12 cellular contexts compared by ENCODE assay signal in genomic region chrX:38282044-38282443, GRCh38. TPM values are rescaled to one million over a fixed set of nuclear protein-coding genes. Genes with fewer than 3 reads are reported as not detected.
DNase-seq lines count a peak whose midpoint lies in the region; ATAC-seq and TF ChIP-seq lines count a peak whose summit lies in the region.
"Had no signal": no experiment of that assay in that cellular context is flagged by ENCODE, and none has a peak within 500 bp of the region (broad histone marks: within the 10 kb centered on the region; RNA-seq: fewer than 3 reads in every experiment).

No MANE protein-coding gene starts in this region.

- CTCF ChIA-PET in PC-3 (lab: Charles Lee) = interaction anchor here (0.6 to 1.5 kb wide), 5 partner anchors 11 to 90 kb away, joined by 3 to 15 read pairs (median 7); partner anchors contain the start of gene RPGR

- no peak for TF ChIP-seq POLR2A in esophagus muscularis mucosa (IDR thresholded peaks at IDR 0.05; ENCODE audit: low read depth)

- H3K27ac ChIP-seq in PC-3 (ENCODE audit: low read length) = no peak overlapping the region
- H3K27ac ChIP-seq in esophagus muscularis mucosa (replicated peaks in 1 of 4) = no peak overlapping the region

- WGBS in esophagus muscularis mucosa = 72% methylated on average over 1 of the region's 1 CpG

- H3K4me1 ChIP-seq in PC-3 (ENCODE audit: insufficient read depth, low read length) (peaks cover 25% of the 10 kb centered on the region), esophagus muscularis mucosa (no peaks in the 10 kb centered on the region)

- H2AFZ ChIP-seq in PC-3 (ENCODE audit: low read length) = no peak overlapping the region

- no peaks in the 10 kb centered on the region for H3K9me2 ChIP-seq in PC-3 (replicated peaks; ENCODE audit: low read length)

- H3K4me2 ChIP-seq in PC-3 (ENCODE audit: low read length) = no peak overlapping the region

- H3K9me3 ChIP-seq in PC-3 (ENCODE audit: low read length) (no peaks in the 10 kb centered on the region), esophagus muscularis mucosa (no peaks in the 10 kb centered on the region)

- H3K79me2 ChIP-seq in PC-3 (ENCODE audit: low read length) = no peaks in the 10 kb centered on the region

- no peak overlapping the region for H3K9ac ChIP-seq in PC-3 (ENCODE audit: low read length)

- no peaks in the 10 kb centered on the region for H3K27me3 ChIP-seq in PC-3 (ENCODE audit: low read length)
- H3K27me3 ChIP-seq in esophagus muscularis mucosa = no peaks in the 10 kb centered on the region

- DNase-seq in ELR (ENCODE audit: low read depth) (peak; percentile 29), PC-3 (peak; percentile 7), esophagus muscularis mucosa (ENCODE audit: extremely low spot score) (no peak), myocyte (ENCODE audit: low read depth) (peak; percentile 39), RPMI8226 (no peak), kidney glomerular epithelial cell (lab: John Stamatoyannopoulos, UW) (no peak)
- DNase-seq in activated naive CD4-positive, alpha-beta T cell treated with anti-CD3 and anti-CD28 coated beads, Interleukin-2, amount 50 U/mL, for 16 hours = no peak
- DNase-seq: activated T-cell treated with anti-CD3 and anti-CD28 coated beads, Interleukin-2, amount 50 U/mL, for 4 hours; naive B cell; NCI-H1092 treated with DMSO at 0.1 percent for 48 hours; stimulated activated naive CD4-positive, alpha-beta T cell had no signal

- ATAC-seq in PC-3 = no peak; the same call in 1 of the 2 replicates
- ATAC-seq in GM21786 (IDR thresholded peaks at IDR 0.05; ENCODE audit: unreplicated experiment) = no peak
- ATAC-seq: activated T-cell treated with anti-CD3 and anti-CD28 coated beads, Interleukin-2, amount 50 U/mL, for 4 hours had no signal

- no TSS peak for BruUV-seq in PC-3 (replicated peaks; lab: Mats Ljungman, UMichigan)

- no peaks in the 10 kb centered on the region for H4K20me1 ChIP-seq in PC-3 (ENCODE audit: low read length)

- POLR2A ChIA-PET in PC-3 (lab: Charles Lee; ENCODE audit: unreplicated experiment) = interaction anchor here (0.7 kb wide), 1 partner anchor 66 kb away, joined by 7 read pairs; no protein-coding TSS in a partner anchor

- no peak for TF ChIP-seq EP300 in esophagus muscularis mucosa (IDR thresholded peaks at IDR 0.05)

- H3K36me3 ChIP-seq in PC-3 (ENCODE audit: low read depth, low read length) = no peaks in the 10 kb centered on the region
- peaks cover 0 to 4% (median 0%) of the 10 kb centered on the region in 4 donors for H3K36me3 ChIP-seq in esophagus muscularis mucosa

- intact Hi-C loops in PC-3 (cut with micrococcal nuclease) (no loop called here), esophagus muscularis mucosa (cut with DNase I) (no loop called here)

- H3F3A ChIP-seq in PC-3 (ENCODE audit: low read length, unreplicated experiment) = no peaks in the 10 kb centered on the region

- peak; percentile 45 for TF ChIP-seq CTCF in PC-3 (conservative IDR thresholded peaks at IDR 0.05; ENCODE audit: low read depth, low read length)
- peak; percentile 25 to 45 (median 26) for TF ChIP-seq CTCF in esophagus muscularis mucosa (IDR thresholded peaks at IDR 0.05)

- no peak overlapping the region for H3K4me3 ChIP-seq in PC-3 (ENCODE audit: low read length)
- H3K4me3 ChIP-seq in esophagus muscularis mucosa = no peak overlapping the region

RNA-seq across cellular contexts. Expression of gene RPGR, which starts 45.3 kb away (rescaled TPM):
- total RNA-seq in PC-3 (2014; rRNA removed) (8.3 and 9.3 TPM in 2 replicates), esophagus muscularis mucosa (10 to 100 TPM in 3 of 4 donors, 1 to 10 TPM in 1; 9.6 to 17.0 (median 11.9) TPM), myocyte (6.7 and 8.8 TPM in 2 replicates)
- polyA plus RNA-seq in myocyte (2012) = 2.6 TPM

Comparison
In these comparisons a context has a peak if more than half of its experiments do, and no peak if none do; other contexts are left out.
1. DNase-seq: peak in ELR (single experiment), PC-3 (single experiment) and myocyte (single experiment); none in esophagus muscularis mucosa (single experiment), RPMI8226 (single experiment), kidney glomerular epithelial cell (single experiment) and activated naive CD4-positive, alpha-beta T cell treated with anti-CD3 and anti-CD28 coated beads, Interleukin-2, amount 50 U/mL, for 16 hours (single experiment).